In genomic region chr4:164977243-164978164, GRCh38 we compare ENCODE assay signal across 8 cellular contexts. TPM values are rescaled to one million over a fixed set of nuclear protein-coding genes. Genes with fewer than 3 reads are reported as not detected.
A peak's percentile ranks its signal among the peaks of the same experiment; 100 is the strongest.
DNase-seq lines count a peak whose midpoint lies in the region; ATAC-seq and TF ChIP-seq lines count a peak whose summit lies in the region.

TSS of gene TRIM61 (minus strand) at chr4:164977657. CDS start at chr4:164970002, 7,655 bp downstream.

- no peaks in the 10 kb centered on the region for H3K9me3 ChIP-seq in right atrium auricular region

- no peaks in the 10 kb centered on the region for H3K36me3 ChIP-seq in right atrium auricular region

- peaks cover 0 to 13% of the 10 kb centered on the region in 2 donors for H3K4me1 ChIP-seq in right atrium auricular region

- peak within 1 kb of the TSS; percentile 66 to 68 for H3K4me3 ChIP-seq in right atrium auricular region

- TF ChIP-seq CTCF in right atrium auricular region (IDR thresholded peaks at IDR 0.05), result no peak

- H3K27me3 Mint-ChIP-seq in IgD-negative memory B cell, result no peaks in the 10 kb centered on the region

- ATAC-seq in GM21390 (IDR thresholded peaks at IDR 0.05; ENCODE audit: unreplicated experiment), result peak; percentile 98

- H3K4me1 Mint-ChIP-seq in IgD-negative memory B cell, result peaks cover 4 to 8% (median 5%) of the 10 kb centered on the region in 3 donors

- peak within 1 kb of the TSS; percentile 9 to 54 (median 18) for H3K27ac Mint-ChIP-seq in IgD-negative memory B cell

- peak within 1 kb of the TSS; percentile 82 to 90 (median 87) for H3K4me3 Mint-ChIP-seq in IgD-negative memory B cell

- H3K27me3 ChIP-seq in right atrium auricular region, result no peaks in the 10 kb centered on the region

- peak within 1 kb of the TSS; percentile 69 to 78 for H3K27ac ChIP-seq in right atrium auricular region

- DNase-seq in C1 segment of cervical spinal cord (lab: John Stamatoyannopoulos, UW) (peak in 11 of 14 donors; percentile 11 to 81 (median 38)), right atrium auricular region (ENCODE audit: low spot score) (no peak), SW480 (ENCODE audit: low spot score) (no peak), NCI-H187 treated with DMSO at 0.1 percent for 48 hours (lab: John Stamatoyannopoulos, UW) (no peak)
- peak; percentile 15 for DNase-seq in activated naive CD4-positive, alpha-beta T cell treated with Interleukin-2 at 50 U/mL for 16 hours
- peak; percentile 16 to 36 (median 30) for DNase-seq in stimulated activated CD4-positive, alpha-beta T cell treated with anti-CD3 and anti-CD28 coated beads, Interleukin-12 subunit alpha, Interleukin-12 subunit beta, amount 100 ng/mL, for 48 hours (ENCODE audit: low read depth in 2 of 3, low spot score in 1 of 3)

- peaks cover 7% of the 10 kb centered on the region for H3K36me3 Mint-ChIP-seq in IgD-negative memory B cell

- peaks cover 0 to 2% (median 0%) of the 10 kb centered on the region in 3 donors for H3K9me3 Mint-ChIP-seq in IgD-negative memory B cell

RNA-seq across cellular contexts. Expression of gene TRIM61, which starts in this region (rescaled TPM):
- polyA plus RNA-seq in IgD-negative memory B cell, result 1.9 TPM
- total RNA-seq in right atrium auricular region, result 1 to 10 TPM in 1 of 2 donors, under 1 TPM in 1; 0.79 to 1.1 TPM

Comparison
In these comparisons a context has a peak if more than half of its experiments do, and no peak if none do; other contexts are left out.
1. DNase-seq: peak in C1 segment of cervical spinal cord (11 of 14), activated naive CD4-positive, alpha-beta T cell treated with Interleukin-2 at 50 U/mL for 16 hours (single experiment) and stimulated activated CD4-positive, alpha-beta T cell treated with anti-CD3 and anti-CD28 coated beads, Interleukin-12 subunit alpha, Interleukin-12 subunit beta, amount 100 ng/mL, for 48 hours (3 of 3); none in right atrium auricular region (single experiment), SW480 (single experiment) and NCI-H187 treated with DMSO at 0.1 percent for 48 hours (single experiment).